ENCODE assay signal across 1 cellular context in the genomic region with DNA sequence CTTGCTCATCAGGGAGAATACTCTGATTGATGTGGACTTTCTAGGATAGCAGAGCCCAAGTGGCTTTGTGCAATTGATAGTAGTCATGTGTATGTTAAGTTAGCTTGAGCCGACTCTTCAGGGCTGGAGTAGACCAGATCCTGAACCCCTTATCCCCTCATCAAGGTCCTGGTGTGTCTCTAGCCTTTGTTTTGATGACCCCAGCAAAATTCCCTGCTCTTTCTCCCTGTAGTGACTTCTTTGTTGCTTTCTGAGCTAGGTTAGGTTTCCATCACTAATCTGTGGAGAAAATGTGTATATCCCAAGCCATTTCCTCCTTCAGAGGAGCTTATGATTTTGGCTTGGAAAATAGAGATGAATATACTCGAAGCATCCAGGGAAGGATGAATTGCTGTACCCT.
TF ChIP-seq lines count a peak whose summit lies in the region.

No MANE protein-coding gene starts in this region.

TF ChIP-seq in H1, 55 proteins besides CTCF, POLR2A, EP300 and RAD21:
- TF ChIP-seq CHD7 (IDR thresholded peaks at IDR 0.05; ENCODE audit: insufficient replicate concordance, low read length) (no peak), CBX5 (IDR thresholded peaks at IDR 0.05; ENCODE audit: low read depth, low read length) (no peak), SP1 (IDR thresholded peaks at IDR 0.05; ENCODE audit: low read depth, low read length) (no peak), GTF2F1 (IDR thresholded peaks at IDR 0.05; ENCODE audit: borderline replicate concordance, low read depth, low read length) (no peak), SRF (IDR thresholded peaks at IDR 0.05; ENCODE audit: low read depth, low read length) (no peak), POU5F1 (IDR thresholded peaks at IDR 0.05; ENCODE audit: low read depth, low read length) (no peak), GABPA (IDR thresholded peaks at IDR 0.05; ENCODE audit: borderline replicate concordance, insufficient read depth, low read length) (no peak), CTBP2 (IDR thresholded peaks at IDR 0.05; ENCODE audit: borderline replicate concordance, insufficient read depth, insufficient read length, low read length) (no peak), NANOG (IDR thresholded peaks at IDR 0.05; ENCODE audit: insufficient read depth, low read depth, low read length, poor library complexity, severe bottlenecking) (no peak), EZH2 (IDR thresholded peaks at IDR 0.05; ENCODE audit: low read depth, low read length, severe bottlenecking) (no peak), RFX5 (IDR thresholded peaks at IDR 0.05; ENCODE audit: borderline replicate concordance, low read depth, low read length) (no peak), CEBPB (IDR thresholded peaks at IDR 0.05; ENCODE audit: low read depth, low read length) (no peak), FOSL1 (IDR thresholded peaks at IDR 0.05; ENCODE audit: insufficient read depth, low read depth, low read length) (no peak), JUND (IDR thresholded peaks at IDR 0.05; ENCODE audit: low read length) (no peak), TAF7 (optimal IDR thresholded peaks at IDR 0.05; ENCODE audit: borderline replicate concordance, low read depth, low read length) (no peak)
- TF ChIP-seq, protein P1, sequence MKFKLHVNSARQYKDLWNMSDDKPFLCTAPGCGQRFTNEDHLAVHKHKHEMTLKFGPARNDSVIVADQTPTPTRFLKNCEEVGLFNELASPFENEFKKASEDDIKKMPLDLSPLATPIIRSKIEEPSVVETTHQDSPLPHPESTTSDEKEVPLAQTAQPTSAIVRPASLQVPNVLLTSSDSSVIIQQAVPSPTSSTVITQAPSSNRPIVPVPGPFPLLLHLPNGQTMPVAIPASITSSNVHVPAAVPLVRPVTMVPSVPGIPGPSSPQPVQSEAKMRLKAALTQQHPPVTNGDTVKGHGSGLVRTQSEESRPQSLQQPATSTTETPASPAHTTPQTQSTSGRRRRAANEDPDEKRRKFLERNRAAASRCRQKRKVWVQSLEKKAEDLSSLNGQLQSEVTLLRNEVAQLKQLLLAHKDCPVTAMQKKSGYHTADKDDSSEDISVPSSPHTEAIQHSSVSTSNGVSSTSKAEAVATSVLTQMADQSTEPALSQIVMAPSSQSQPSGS (IDR thresholded peaks at IDR 0.05; ENCODE audit: low read length) = no peak
